ENCODE assay signal across 13 cellular contexts in the genomic region with DNA sequence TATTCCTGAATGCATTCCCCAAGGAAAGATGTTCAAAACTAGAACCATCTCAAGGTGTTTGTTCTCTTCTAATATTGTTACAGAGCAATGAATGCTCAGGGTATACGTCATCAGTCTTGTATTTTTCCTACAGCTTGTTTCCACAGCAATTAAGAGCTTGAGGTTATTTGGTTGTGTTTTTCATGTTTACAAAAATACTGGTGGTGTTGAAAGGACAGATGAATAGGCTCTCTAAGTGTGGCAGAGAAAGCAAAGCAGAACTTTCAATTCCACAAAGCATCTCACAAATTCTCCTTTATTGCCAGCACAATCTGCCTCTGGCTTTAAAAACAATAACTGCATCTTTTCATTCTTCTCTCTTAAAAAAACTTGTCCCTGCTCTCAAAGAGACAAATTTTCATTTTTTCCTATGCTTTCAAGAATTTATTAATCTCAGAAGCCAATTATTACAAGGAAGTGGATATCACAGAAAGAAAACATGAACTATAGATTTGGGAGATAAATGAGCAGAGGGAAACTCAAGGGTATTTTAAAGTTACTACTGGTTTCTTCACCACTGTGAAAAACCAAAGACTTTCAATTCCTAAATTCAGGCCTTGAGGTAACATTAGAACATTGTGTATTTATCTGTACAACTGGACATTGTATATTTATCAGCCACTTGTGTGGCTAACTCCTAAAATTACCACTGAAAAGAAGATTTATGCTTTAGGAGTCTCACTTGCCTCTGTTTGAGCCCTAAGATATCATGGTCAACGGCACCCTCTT.
A peak's percentile ranks its signal among the peaks of the same experiment; 100 is the strongest.
DNase-seq lines count a peak whose midpoint lies in the region; ATAC-seq lines count a peak whose summit lies in the region.
"Had no signal": no experiment of that assay in that cellular context is flagged by ENCODE, and none has a peak within 500 bp of the region (broad histone marks: within the 10 kb centered on the region; RNA-seq: fewer than 3 reads in every experiment).

No MANE protein-coding gene starts in this region.

- peak; percentile 66 for ATAC-seq in HG02870 (IDR thresholded peaks at IDR 0.05; ENCODE audit: unreplicated experiment)
- no peak for ATAC-seq in HG02938 (IDR thresholded peaks at IDR 0.05; ENCODE audit: unreplicated experiment)
- ATAC-seq: CD8-positive, alpha-beta T cell; K562 had no signal

- DNase-seq in MV-4-11 (lab: John Stamatoyannopoulos, UW) (peak; percentile 0), astrocyte of the hippocampus (ENCODE audit: low read depth, low spot score) (peak; percentile 3)
- no peak for DNase-seq in activated CD4-positive, alpha-beta T cell treated with anti-CD3 and anti-CD28 coated beads, Interleukin-2, amount 50 U/mL, for 4 hours
- no peak for DNase-seq in activated T-cell treated with anti-CD3 and anti-CD28 coated beads, Interleukin-2, amount 50 U/mL, for 1 hour
- DNase-seq: Calu3; CD8-positive, alpha-beta T cell; DMS79 treated with DMSO at 0.1 percent for 48 hours; GF-D8; GM23248; IMR-90 had no signal

Comparison
In these comparisons a context has a peak if more than half of its experiments do, and no peak if none do; other contexts are left out.
1. DNase-seq: peak in MV-4-11 (single experiment) and astrocyte of the hippocampus (single experiment); none in activated CD4-positive, alpha-beta T cell treated with anti-CD3 and anti-CD28 coated beads, Interleukin-2, amount 50 U/mL, for 4 hours (0 of 2) and activated T-cell treated with anti-CD3 and anti-CD28 coated beads, Interleukin-2, amount 50 U/mL, for 1 hour (single experiment).